Comparison of ENCODE assay signal across 1 cellular context in the genomic region with DNA sequence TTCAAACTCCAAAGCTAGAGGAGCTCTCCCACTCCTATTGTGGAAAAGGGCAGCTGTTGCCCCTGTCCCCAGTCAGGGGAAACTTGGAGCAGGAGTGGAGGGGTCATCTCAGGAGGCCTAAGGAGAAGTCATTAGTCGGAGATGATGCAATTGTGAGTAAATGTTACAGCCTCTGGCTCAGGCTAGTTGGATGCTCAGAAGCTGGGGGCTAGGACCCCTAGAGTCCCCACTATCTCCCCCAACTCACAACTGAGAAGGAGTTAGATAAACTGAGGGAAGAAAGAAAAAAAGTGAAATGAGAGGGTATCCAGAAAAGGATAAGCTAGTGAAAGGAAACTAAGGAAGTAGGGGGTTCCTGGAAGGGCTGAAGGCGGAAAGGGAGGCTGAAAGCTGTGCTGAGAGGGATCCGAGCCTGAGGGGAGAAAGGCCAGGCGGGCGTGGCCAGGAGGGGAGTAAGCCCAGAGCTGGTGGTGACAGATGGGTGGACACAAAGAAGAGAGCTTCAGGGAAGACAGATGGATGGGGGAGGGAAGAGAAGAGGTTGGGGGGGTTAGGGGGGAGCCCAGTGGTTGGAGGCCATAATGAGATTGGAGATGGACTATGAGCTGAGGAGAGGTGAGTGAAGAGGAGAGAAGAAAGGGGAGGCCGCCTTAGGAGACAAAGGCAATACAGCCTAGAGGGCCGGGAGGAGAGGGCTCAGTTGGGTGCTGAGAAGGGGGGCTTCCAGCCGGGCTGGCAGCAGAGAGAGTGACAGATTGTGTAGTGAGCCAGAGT.
A peak's percentile ranks its signal among the peaks of the same experiment; 100 is the strongest.
TF ChIP-seq lines count a peak whose summit lies in the region.

No MANE protein-coding gene starts in this region.

TF ChIP-seq in H1, 55 proteins besides CTCF, POLR2A, EP300 and RAD21:
- peak; percentile 83 for TF ChIP-seq CEBPB (IDR thresholded peaks at IDR 0.05; ENCODE audit: low read depth, low read length)
- TF ChIP-seq TEAD4 (IDR thresholded peaks at IDR 0.05; ENCODE audit: low read depth, low read length), result no peak
- 0 out of 2 replicates have a peak, but pooled peaks have one; percentile 2 for TF ChIP-seq TAF1 (IDR thresholded peaks at IDR 0.05; ENCODE audit: low read depth, low read length)
TF ChIP-seq in H1: peak in this region for 2.
